In the genomic region with DNA sequence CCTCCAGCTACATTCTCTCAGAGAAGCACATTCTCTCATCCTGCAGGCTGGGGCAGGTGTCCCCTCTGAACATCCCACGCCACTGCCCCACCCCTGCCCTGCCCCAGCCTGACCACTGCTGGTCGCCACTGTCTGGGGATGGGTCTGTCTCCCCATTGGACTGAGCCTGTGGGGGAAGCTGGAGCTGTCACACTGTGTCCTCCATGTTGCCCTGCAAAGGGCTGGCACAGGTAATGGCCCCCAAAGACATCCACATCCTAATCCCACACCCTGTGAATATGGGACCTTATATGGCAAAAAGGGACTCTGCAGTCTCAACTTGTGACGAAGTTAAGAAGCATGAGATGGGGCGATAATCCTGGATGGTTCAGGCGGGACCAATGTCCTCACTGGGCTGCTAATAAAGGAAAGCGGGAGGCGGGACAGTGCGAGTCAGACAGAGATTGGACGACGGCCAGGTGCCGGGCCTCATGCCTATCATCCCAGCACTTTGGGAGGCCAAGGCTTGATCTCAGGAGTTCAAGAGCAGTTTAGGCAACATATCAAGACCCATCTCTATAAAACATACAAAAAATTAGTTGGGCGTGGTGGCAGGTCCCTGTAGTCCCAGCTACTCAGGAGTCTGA, we compare ENCODE assay signal across 12 cellular contexts. TPM values are rescaled to one million over a fixed set of nuclear protein-coding genes. Genes with fewer than 3 reads are reported as not detected.
A peak's percentile ranks its signal among the peaks of the same experiment; 100 is the strongest.
DNase-seq lines count a peak whose midpoint lies in the region; ATAC-seq and TF ChIP-seq lines count a peak whose summit lies in the region.
"Had no signal": no experiment of that assay in that cellular context is flagged by ENCODE, and none has a peak within 500 bp of the region (broad histone marks: within the 10 kb centered on the region; RNA-seq: fewer than 3 reads in every experiment).

No MANE protein-coding gene starts in this region.

- H3K4me3 ChIP-seq in brain microvascular endothelial cell (ENCODE audit: low read depth, low read length) (no peak overlapping the region), right atrium auricular region (no peak overlapping the region), tibial artery (no peak overlapping the region)

- no peak overlapping the region for H3K27ac Mint-ChIP-seq in activated CD8-positive, alpha-beta memory T cell treated with anti-CD3 and anti-CD28 coated beads, Interleukin-2, amount 10 ng/mL, durations not matched to agents 7 days and 5 days
- H3K27ac Mint-ChIP-seq: activated T-helper 2 cell treated with anti-CD3 and anti-CD28 coated beads, Interferon-gamma antibody, Interleukin-2, Interleukin-4, amounts not matched to agents 10 μg/mL and 5 μg/mL and 100 μg/mL, durations not matched to agents 14 hours and 24 hours and 36 hours; T-helper 17 cell had no signal

- ATAC-seq in GM19395 (IDR thresholded peaks at IDR 0.05; ENCODE audit: unreplicated experiment) (no peak), HG03175 (IDR thresholded peaks at IDR 0.05; ENCODE audit: unreplicated experiment) (no peak)
- ATAC-seq in activated CD8-positive, alpha-beta memory T cell treated with anti-CD3 and anti-CD28 coated beads, Interleukin-2, amount 10 ng/mL, durations not matched to agents 7 days and 5 days = no peak

- H3K9me3 Mint-ChIP-seq in activated CD8-positive, alpha-beta memory T cell treated with anti-CD3 and anti-CD28 coated beads, Interleukin-2, amount 10 ng/mL, durations not matched to agents 7 days and 5 days (ENCODE audit: low read depth) = no peaks in the 10 kb centered on the region
- H3K9me3 Mint-ChIP-seq: activated T-helper 2 cell treated with anti-CD3 and anti-CD28 coated beads, Interferon-gamma antibody, Interleukin-2, Interleukin-4, amounts not matched to agents 10 μg/mL and 5 μg/mL and 100 μg/mL, durations not matched to agents 14 hours and 24 hours and 36 hours had no signal

- H3K4me3 Mint-ChIP-seq in activated CD8-positive, alpha-beta memory T cell treated with anti-CD3 and anti-CD28 coated beads, Interleukin-2, amount 10 ng/mL, durations not matched to agents 7 days and 5 days = no peak overlapping the region
- H3K4me3 Mint-ChIP-seq: T-helper 17 cell had no signal

- H3K4me1 ChIP-seq in right atrium auricular region (peaks cover 0 to 29% of the 10 kb centered on the region in 2 donors), tibial artery (peaks cover 0 to 36% (median 20%) of the 10 kb centered on the region in 4 donors)

- CTCF ChIA-PET in activated CD8-positive, alpha-beta memory T cell treated with anti-CD3 and anti-CD28 coated beads, Interleukin-2, amount 10 ng/mL, durations not matched to agents 7 days and 5 days (lab: Charles Lee) = interaction anchor here (0.6 to 8.9 kb wide), 18 partner anchors 9 to 403 kb away, joined by 3 to 203 read pairs (median 11); partner anchors contain the start of genes AP2S1 and SLC1A5

- TF ChIP-seq CTCF in brain microvascular endothelial cell (IDR thresholded peaks at IDR 0.05; ENCODE audit: low read depth, low read length, missing control alignments) = no peak
- TF ChIP-seq CTCF in right atrium auricular region (IDR thresholded peaks at IDR 0.05) = no peak
- no peak for TF ChIP-seq CTCF in tibial artery (IDR thresholded peaks at IDR 0.05)

- DNase-seq in HT-29 (ENCODE audit: low spot score) (peak; percentile 57), brain microvascular endothelial cell (peak; percentile 64), right atrium auricular region (ENCODE audit: low spot score) (peak; percentile 83), tibial artery (peak; percentile 76 to 93), DMS153 treated with DMSO at 0.1 percent for 48 hours (lab: John Stamatoyannopoulos, UW; ENCODE audit: unreplicated experiment) (no peak)
- DNase-seq in activated CD8-positive, alpha-beta memory T cell treated with anti-CD3 and anti-CD28 coated beads, Interleukin-2, amount 10 ng/mL, durations not matched to agents 7 days and 5 days = no peak
- DNase-seq: NCI-H2227 treated with DMSO at 0.1 percent for 48 hours; stimulated activated CD4-positive, alpha-beta T cell treated with anti-CD3 and anti-CD28 coated beads, Interleukin-4, amount 100 ng/mL, for 4 hours; T-helper 17 cell had no signal

- H3K36me3 ChIP-seq in brain microvascular endothelial cell (replicated peaks) (peaks cover 67% of the 10 kb centered on the region), right atrium auricular region (peaks cover 47% of the 10 kb centered on the region), tibial artery (peaks cover 42 to 74% (median 51%) of the 10 kb centered on the region in 3 donors)

- H3K27ac ChIP-seq in brain microvascular endothelial cell (no peak overlapping the region), right atrium auricular region (peak overlapping the region; percentile 82 to 93), tibial artery (peak overlapping the region; percentile 78 to 86)

- H3K27me3 Mint-ChIP-seq in activated CD8-positive, alpha-beta memory T cell treated with anti-CD3 and anti-CD28 coated beads, Interleukin-2, amount 10 ng/mL, durations not matched to agents 7 days and 5 days = no peaks in the 10 kb centered on the region
- H3K27me3 Mint-ChIP-seq: T-helper 17 cell had no signal

- H3K4me1 Mint-ChIP-seq in activated CD8-positive, alpha-beta memory T cell treated with anti-CD3 and anti-CD28 coated beads, Interleukin-2, amount 10 ng/mL, durations not matched to agents 7 days and 5 days = peaks cover 4% of the 10 kb centered on the region

- H3K9me3 ChIP-seq in right atrium auricular region (no peaks in the 10 kb centered on the region), tibial artery (no peaks in the 10 kb centered on the region)

- intact Hi-C loops in tibial artery (cut with DNase I; ENCODE audit: low total_unique reads) = no loop called here

- in situ Hi-C loops in brain microvascular endothelial cell (cut with HindIII; ENCODE audit: low pct_ligation_motif_present, low sequenced_read_pairs) = no loop called here

- H3K27me3 ChIP-seq in brain microvascular endothelial cell (replicated peaks) = no peaks in the 10 kb centered on the region
- no peaks in the 10 kb centered on the region for H3K27me3 ChIP-seq in right atrium auricular region
- no peaks in the 10 kb centered on the region for H3K27me3 ChIP-seq in tibial artery

- H3K36me3 Mint-ChIP-seq in activated CD8-positive, alpha-beta memory T cell treated with anti-CD3 and anti-CD28 coated beads, Interleukin-2, amount 10 ng/mL, durations not matched to agents 7 days and 5 days = peaks cover 17% of the 10 kb centered on the region

RNA-seq across cellular contexts. Expression of gene AP2S1, which starts 9.1 kb away (rescaled TPM):
- total RNA-seq in HT-29 (2014; rRNA removed; shearing (Covaris generic)) = 527 and 544 TPM in 2 replicates
- 100 to 1,000 TPM in 1 of 2 donors, 10 to 100 TPM in 1; 61.0 to 103 TPM for total RNA-seq in right atrium auricular region
- total RNA-seq in activated CD8-positive, alpha-beta memory T cell treated with anti-CD3 and anti-CD28 coated beads, Interleukin-2, amount 10 ng/mL, durations not matched to agents 7 days and 5 days = 100 to 1,000 TPM; 134 to 139 TPM

RNA-seq across cellular contexts. Expression of gene ARHGAP35, which starts 19.2 kb away (rescaled TPM):
- 53.6 and 63.9 TPM in 2 replicates for total RNA-seq in HT-29 (2014; rRNA removed; shearing (Covaris generic))
- 10 to 100 TPM; 59.1 to 76.5 TPM for total RNA-seq in right atrium auricular region
- total RNA-seq in activated CD8-positive, alpha-beta memory T cell treated with anti-CD3 and anti-CD28 coated beads, Interleukin-2, amount 10 ng/mL, durations not matched to agents 7 days and 5 days = 10 to 100 TPM; 31.7 to 35.0 TPM

RNA-seq across cellular contexts. Expression of gene SLC1A5, which starts 53.2 kb away (rescaled TPM):
- total RNA-seq in HT-29 (2014; rRNA removed; shearing (Covaris generic)) = 772 and 790 TPM in 2 replicates
- total RNA-seq in right atrium auricular region = 10 to 100 TPM; 21.2 to 42.6 TPM
- total RNA-seq in activated CD8-positive, alpha-beta memory T cell treated with anti-CD3 and anti-CD28 coated beads, Interleukin-2, amount 10 ng/mL, durations not matched to agents 7 days and 5 days = 100 to 1,000 TPM; 196 to 259 TPM

Comparison
In these comparisons a context has a peak if more than half of its experiments do, and no peak if none do; other contexts are left out.
1. DNase-seq: peak in HT-29 (single experiment), brain microvascular endothelial cell (single experiment), right atrium auricular region (single experiment) and tibial artery (2 of 2); none in DMS153 treated with DMSO at 0.1 percent for 48 hours (single experiment) and activated CD8-positive, alpha-beta memory T cell treated with anti-CD3 and anti-CD28 coated beads, Interleukin-2, amount 10 ng/mL, durations not matched to agents 7 days and 5 days (single experiment).
2. RNA of gene SLC1A5, which starts 53.2 kb away (total RNA-seq): 772 to 790 TPM in HT-29 and 196 to 259 TPM in activated CD8-positive, alpha-beta memory T cell treated with anti-CD3 and anti-CD28 coated beads, Interleukin-2, amount 10 ng/mL, durations not matched to agents 7 days and 5 days; 21.2 to 42.6 TPM in right atrium auricular region; every median in the first group is over 4 times any median in the second.